Comparison of ENCODE assay signal across 8 cellular contexts in the genomic region with DNA sequence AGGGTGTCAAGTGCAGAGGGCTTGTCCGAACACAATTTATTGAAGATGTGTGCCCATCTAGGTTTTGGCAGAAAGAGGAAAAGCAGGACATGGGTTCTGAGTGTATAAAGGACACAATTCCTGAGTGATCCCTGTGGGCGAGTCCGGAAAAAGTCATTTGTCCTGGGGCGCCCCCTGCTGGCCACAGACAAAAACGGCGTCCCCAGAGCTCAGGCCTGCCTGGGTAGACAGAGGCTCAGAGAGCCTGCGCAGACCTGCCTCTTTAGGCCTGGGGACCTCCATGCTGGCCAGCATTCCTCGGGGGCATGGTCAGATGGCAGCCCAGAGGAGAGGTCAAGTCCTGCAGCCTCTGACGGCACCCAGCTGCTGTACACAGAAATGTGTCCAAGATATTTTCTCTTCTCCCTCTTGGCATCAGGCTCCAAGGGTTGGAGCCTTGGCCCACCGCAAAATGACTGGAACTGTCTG.
DNase-seq lines count a peak whose midpoint lies in the region; ATAC-seq and TF ChIP-seq lines count a peak whose summit lies in the region.

No MANE protein-coding gene starts in this region.

- no peak overlapping the region for H2AFZ ChIP-seq in Karpas-422 (ENCODE audit: low read length)

- WGBS in ovary, 3 donors: 11 to 13% (median 11%) methylated on average over 10 of the region's 10 CpGs
- 13% methylated on average over 10 of the region's 10 CpGs; no CpG with 5 or more reads in 1 of the 2 donors for WGBS in transverse colon (ENCODE audit: low coverage in 1 of 2), 2 donors

- intact Hi-C loops in ovary (cut with DNase I) (loop anchor here in 3 of 4 donors (1.0 to 5.0 kb wide), 3 partner anchors 115 to 116 kb away; no protein-coding TSS in a partner anchor), transverse colon (cut with DNase I; ENCODE audit: low total_unique reads) (loop anchor here (2.0 kb wide), 1 partner anchor 115 kb away; no protein-coding TSS in a partner anchor)

- TF ChIP-seq EP300 in ovary (IDR thresholded peaks at IDR 0.05) (no peak), transverse colon (IDR thresholded peaks at IDR 0.05; ENCODE audit: low read depth) (no peak)

- CTCF ChIA-PET in GM10248 (lab: Yijun Ruan, JAX): interaction anchor here (0.6 to 19.9 kb wide), 33 partner anchors 10 to 145 kb away, joined by 3 to 338 read pairs (median 4); no protein-coding TSS in a partner anchor

- no peak overlapping the region for H3K9ac ChIP-seq in Karpas-422 (ENCODE audit: low read length)

- no peaks in the 10 kb centered on the region for H3K9me2 ChIP-seq in Karpas-422 (replicated peaks; ENCODE audit: insufficient read depth, low read length)

- no peak overlapping the region for H3K4me2 ChIP-seq in Karpas-422 (ENCODE audit: low read depth, low read length, poor library complexity, severe bottlenecking)

- H4K20me1 ChIP-seq in Karpas-422 (ENCODE audit: insufficient read depth, low read depth, low read length): no peaks in the 10 kb centered on the region

- H3K4me1 ChIP-seq in Karpas-422 (ENCODE audit: low read length) (peaks cover 12% of the 10 kb centered on the region), RWPE2 (ENCODE audit: insufficient read depth, poor library complexity, severe bottlenecking) (no peaks in the 10 kb centered on the region), ovary (ENCODE audit: insufficient read depth) (no peaks in the 10 kb centered on the region), transverse colon (no peaks in the 10 kb centered on the region)

- H3K9me3 ChIP-seq in Karpas-422 (ENCODE audit: low read length) (no peaks in the 10 kb centered on the region), RWPE2 (ENCODE audit: severe bottlenecking) (no peaks in the 10 kb centered on the region), ovary (no peaks in the 10 kb centered on the region), transverse colon (no peaks in the 10 kb centered on the region)

- no peaks in the 10 kb centered on the region for H3K79me2 ChIP-seq in Karpas-422 (ENCODE audit: low read length)

- TF ChIP-seq CTCF in GM10248 (IDR thresholded peaks at IDR 0.05; ENCODE audit: control extremely low read depth, extremely low read depth, low read depth, missing control alignments) (peak; percentile 92), RWPE2 (IDR thresholded peaks at IDR 0.05; ENCODE audit: poor library complexity, severe bottlenecking) (peak; percentile 91), ovary (IDR thresholded peaks at IDR 0.05) (peak; percentile 66 to 80 (median 75)), transverse colon (IDR thresholded peaks at IDR 0.05) (peak; percentile 89 to 94 (median 94))

- peak; percentile 86 for DNase-seq in GM10248 (ENCODE audit: extremely low spot score)
- DNase-seq in Karpas-422: peak; percentile 83
- DNase-seq in RWPE2 (ENCODE audit: low spot score): no peak
- peak; percentile 73 for DNase-seq in activated gamma-delta T cell treated with Interleukin-2 at 50 U/mL for 16 hours
- DNase-seq in germinal center (ENCODE audit: low spot score): peak; percentile 79
- DNase-seq in ovary: peak; percentile 65 to 89 (median 80)
- DNase-seq in transverse colon: peak; percentile 81

- TF ChIP-seq POLR2A in ovary (IDR thresholded peaks at IDR 0.05) (no peak), transverse colon (IDR thresholded peaks at IDR 0.05) (no peak)

- POLR2A ChIA-PET in GM10248 (lab: Yijun Ruan, JAX): no interaction called here

- ATAC-seq in RWPE2 (ENCODE audit: low read depth) (peak; percentile 87), HG03280 (IDR thresholded peaks at IDR 0.05; ENCODE audit: unreplicated experiment) (no peak)

- H3K27ac ChIP-seq in Karpas-422 (ENCODE audit: low read length) (no peak overlapping the region), RWPE2 (ENCODE audit: poor library complexity, severe bottlenecking) (no peak overlapping the region), ovary (no peak overlapping the region), transverse colon (no peak overlapping the region)

- H3K4me3 ChIP-seq in Karpas-422 (ENCODE audit: low read length) (no peak overlapping the region), RWPE2 (ENCODE audit: severe bottlenecking) (no peak overlapping the region), ovary (no peak overlapping the region), transverse colon (no peak overlapping the region)

- in situ Hi-C loops in transverse colon (cut with MboI; ENCODE audit: low pct_ligation_motif_present in 1 of 4, low pct_unique_long_range_greater_than_20kb in 1 of 4, low sequenced_read_pairs in 3 of 4): loop anchor here in 2 of 4 donors (5.0 to 10.0 kb wide), 2 partner anchors 109 to 116 kb away; no protein-coding TSS in a partner anchor

- no peaks in the 10 kb centered on the region for H3K27me3 ChIP-seq in Karpas-422 (ENCODE audit: low read length)
- no peaks in the 10 kb centered on the region for H3K27me3 ChIP-seq in RWPE2 (ENCODE audit: insufficient read depth, poor library complexity, severe bottlenecking)
- H3K27me3 ChIP-seq in ovary: no peaks in the 10 kb centered on the region
- no peaks in the 10 kb centered on the region for H3K27me3 ChIP-seq in transverse colon

- H3K36me3 ChIP-seq in Karpas-422 (ENCODE audit: insufficient read depth, low read length): no peaks in the 10 kb centered on the region
- no peaks in the 10 kb centered on the region for H3K36me3 ChIP-seq in RWPE2 (ENCODE audit: low read depth)
- H3K36me3 ChIP-seq in ovary: no peaks in the 10 kb centered on the region
- no peaks in the 10 kb centered on the region for H3K36me3 ChIP-seq in transverse colon
